20 cellular contexts compared by ENCODE assay signal in genomic region chr14:44564908-44565307, GRCh38. TPM values are rescaled to one million over a fixed set of nuclear protein-coding genes. Genes with fewer than 3 reads are reported as not detected.
DNase-seq lines count a peak whose midpoint lies in the region; ATAC-seq and TF ChIP-seq lines count a peak whose summit lies in the region.
"Had no signal": no experiment of that assay in that cellular context is flagged by ENCODE, and none has a peak within 500 bp of the region (broad histone marks: within the 10 kb centered on the region; RNA-seq: fewer than 3 reads in every experiment).

No MANE protein-coding gene starts in this region.

- CTCF ChIA-PET in activated CD4-positive, alpha-beta T cell treated with anti-CD3 and anti-CD28 coated beads for 36 hours (lab: Charles Lee): interaction anchor here (0.8 kb wide), 1 partner anchor 121 kb away, joined by 3 read pairs; no protein-coding TSS in a partner anchor

- H3K36me3 Mint-ChIP-seq in mesothelial cell of epicardium: no peaks in the 10 kb centered on the region
- H3K36me3 Mint-ChIP-seq in activated CD4-positive, alpha-beta T cell treated with anti-CD3 and anti-CD28 coated beads for 36 hours (ENCODE audit: low read depth): no peaks in the 10 kb centered on the region

- H3K4me3 Mint-ChIP-seq in mesothelial cell of epicardium: no peak overlapping the region
- H3K4me3 Mint-ChIP-seq in activated CD4-positive, alpha-beta T cell treated with anti-CD3 and anti-CD28 coated beads for 36 hours: no peak overlapping the region

- peak; percentile 19; the same call in 1 of the 2 replicates for TF ChIP-seq EP300 in Ishikawa (IDR thresholded peaks at IDR 0.05; ENCODE audit: borderline replicate concordance)

- peak overlapping the region; percentile 19 for H3K27ac Mint-ChIP-seq in mesothelial cell of epicardium
- H3K27ac Mint-ChIP-seq in activated CD4-positive, alpha-beta T cell treated with anti-CD3 and anti-CD28 coated beads for 36 hours: no peak overlapping the region

- intact Hi-C loops in activated CD4-positive, alpha-beta T cell treated with anti-CD3 and anti-CD28 coated beads for 36 hours (cut with DNase I, micrococcal nuclease): no loop called here

- no peak for ATAC-seq in HG03039 (IDR thresholded peaks at IDR 0.05; ENCODE audit: unreplicated experiment)
- no peak for ATAC-seq in activated CD4-positive, alpha-beta T cell treated with anti-CD3 and anti-CD28 coated beads for 36 hours
- ATAC-seq: A549 had no signal

- no peak for TF ChIP-seq CTCF in mesothelial cell of epicardium (IDR thresholded peaks at IDR 0.05; ENCODE audit: unreplicated experiment)

- H3K27me3 Mint-ChIP-seq in mesothelial cell of epicardium (ENCODE audit: low read depth): no peaks in the 10 kb centered on the region
- H3K27me3 Mint-ChIP-seq in activated CD4-positive, alpha-beta T cell treated with anti-CD3 and anti-CD28 coated beads for 36 hours: no peaks in the 10 kb centered on the region

- peaks cover 3% of the 10 kb centered on the region for H3K4me1 Mint-ChIP-seq in mesothelial cell of epicardium
- no peaks in the 10 kb centered on the region for H3K4me1 Mint-ChIP-seq in activated CD4-positive, alpha-beta T cell treated with anti-CD3 and anti-CD28 coated beads for 36 hours

- peaks cover 27% of the 10 kb centered on the region for H3K9me3 Mint-ChIP-seq in mesothelial cell of epicardium
- peaks cover 8% of the 10 kb centered on the region for H3K9me3 Mint-ChIP-seq in activated CD4-positive, alpha-beta T cell treated with anti-CD3 and anti-CD28 coated beads for 36 hours (ENCODE audit: low read depth)

- DNase-seq in COLO829 (ENCODE audit: low spot score) (peak; percentile 60), fibroblast of gingiva (ENCODE audit: low read depth) (peak; percentile 22), mesothelial cell of epicardium (ENCODE audit: low spot score in 2 of 2, unreplicated experiment in 2 of 2) (no peak), ureter (ENCODE audit: low spot score) (no peak), hippocampal formation (lab: John Stamatoyannopoulos, UW) (no peak)
- no peak for DNase-seq in activated CD4-positive, alpha-beta T cell treated with anti-CD3 and anti-CD28 coated beads for 36 hours
- DNase-seq: AML-193, DND-41, GDM1, GM23248, KBM-7, NCI-H1092 treated with DMSO at 0.1 percent for 48 hours, NCI-H1694, NCI-H446, NCI-H82, SIG-M5 had no signal

- POLR2A ChIA-PET in activated CD4-positive, alpha-beta T cell treated with anti-CD3 and anti-CD28 coated beads for 36 hours (lab: Charles Lee): interaction anchor here (0.7 kb wide), 1 partner anchor 210 kb away, joined by 4 read pairs; no protein-coding TSS in a partner anchor

- no peak for TF ChIP-seq RAD21 in Ishikawa (IDR thresholded peaks at IDR 0.05; ENCODE audit: low read depth)

TF ChIP-seq in Ishikawa, 13 proteins besides CTCF, POLR2A, EP300 and RAD21:
- TF ChIP-seq, protein P1, sequence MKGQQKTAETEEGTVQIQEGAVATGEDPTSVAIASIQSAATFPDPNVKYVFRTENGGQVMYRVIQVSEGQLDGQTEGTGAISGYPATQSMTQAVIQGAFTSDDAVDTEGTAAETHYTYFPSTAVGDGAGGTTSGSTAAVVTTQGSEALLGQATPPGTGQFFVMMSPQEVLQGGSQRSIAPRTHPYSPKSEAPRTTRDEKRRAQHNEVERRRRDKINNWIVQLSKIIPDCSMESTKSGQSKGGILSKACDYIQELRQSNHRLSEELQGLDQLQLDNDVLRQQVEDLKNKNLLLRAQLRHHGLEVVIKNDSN (IDR thresholded peaks at IDR 0.05): no peak
- TF ChIP-seq CREB1 (IDR thresholded peaks at IDR 0.05; ENCODE audit: low read depth): no peak
- TF ChIP-seq CEBPB (IDR thresholded peaks at IDR 0.05): no peak
- peak; percentile 57; the same call in 1 of the 2 replicates for TF ChIP-seq FOXM1 (IDR thresholded peaks at IDR 0.05; ENCODE audit: borderline replicate concordance, low read depth)
- TF ChIP-seq ZBTB7A (IDR thresholded peaks at IDR 0.05; ENCODE audit: low read depth): no peak
- no peak for TF ChIP-seq TEAD4 (IDR thresholded peaks at IDR 0.05)
- TF ChIP-seq REST (IDR thresholded peaks at IDR 0.05; ENCODE audit: low read depth): no peak
- TF ChIP-seq YY1 (IDR thresholded peaks at IDR 0.05; ENCODE audit: low read depth): no peak

RNA-seq across cellular contexts. Expression of gene FSCB, which starts 57.8 kb away (rescaled TPM):
- total RNA-seq in mesothelial cell of epicardium (not detected in 3 replicates), ureter (0.49 TPM)
- not detected for total RNA-seq in activated CD4-positive, alpha-beta T cell treated with anti-CD3 and anti-CD28 coated beads for 36 hours
- total RNA-seq: GM23248, M059J had no signal

Comparison
In these comparisons a context has a peak if more than half of its experiments do, and no peak if none do; other contexts are left out.
1. DNase-seq: peak in COLO829 (single experiment) and fibroblast of gingiva (single experiment); none in mesothelial cell of epicardium (0 of 2), ureter (single experiment), activated CD4-positive, alpha-beta T cell treated with anti-CD3 and anti-CD28 coated beads for 36 hours (single experiment) and hippocampal formation (0 of 2).